ENCODE assay signal across 28 cellular contexts in the genomic region with DNA sequence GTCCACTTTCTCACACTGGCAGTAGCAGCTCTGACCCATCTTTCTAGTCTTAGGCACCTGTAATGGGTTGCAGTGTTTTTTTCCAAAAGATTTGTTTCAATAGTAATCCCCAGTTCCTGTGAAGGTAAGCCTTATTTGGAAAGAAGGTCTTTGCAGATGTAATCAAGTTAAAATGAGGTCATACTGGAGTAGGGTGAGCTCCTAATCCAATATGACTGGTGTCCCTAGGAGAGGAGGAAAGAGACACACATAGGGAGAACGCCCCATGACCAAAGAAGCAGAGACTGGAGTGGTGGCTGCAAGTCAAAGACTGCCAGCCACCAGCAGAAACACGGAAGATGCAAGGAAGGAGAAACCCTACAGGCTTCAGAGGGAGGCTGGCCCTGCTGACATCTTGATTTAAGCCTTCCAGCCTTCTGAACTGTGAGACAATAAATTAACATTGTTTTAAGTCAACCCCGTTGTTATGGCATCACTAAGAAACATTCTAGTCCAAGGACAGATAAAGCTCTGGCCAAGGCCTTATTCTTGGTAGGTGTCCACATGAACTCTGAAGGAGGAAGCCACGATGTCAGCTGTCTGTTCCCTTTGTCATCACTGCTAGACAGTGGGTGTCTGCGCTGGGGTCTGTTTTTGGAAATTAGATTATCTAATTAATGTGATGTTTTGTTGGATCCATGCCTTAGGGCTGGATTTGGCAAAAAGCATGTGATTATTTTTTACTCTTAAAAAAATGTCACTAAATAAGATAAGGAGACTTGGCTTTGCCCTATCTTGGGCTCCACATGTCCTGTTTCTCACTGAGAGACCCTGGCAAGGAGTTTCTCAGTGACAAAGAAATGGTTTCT.
DNase-seq lines count a peak whose midpoint lies in the region; ATAC-seq, FAIRE-seq and TF ChIP-seq lines count a peak whose summit lies in the region.
"Had no signal": no experiment of that assay in that cellular context is flagged by ENCODE, and none has a peak within 500 bp of the region (broad histone marks: within the 10 kb centered on the region; RNA-seq: fewer than 3 reads in every experiment).

No MANE protein-coding gene starts in this region.

- H4K8ac ChIP-seq in mesenchymal stem cell (ENCODE audit: low read length), result no peak overlapping the region

- in situ Hi-C loops in K562 (cut with MboI), result no loop called here

- no peaks in the 10 kb centered on the region for H3K4me1 ChIP-seq in K562 (replicated peaks in 1 of 2; ENCODE audit: control insufficient read depth in 2 of 2, insufficient read depth in 2 of 2, low read length in 2 of 2)
- H3K4me1 ChIP-seq in mesenchymal stem cell (ENCODE audit: control insufficient read depth, insufficient read depth, low read depth, low read length), result peaks cover 3% of the 10 kb centered on the region
- peaks cover 0 to 95% (median 65%) of the 10 kb centered on the region in 4 donors for H3K4me1 ChIP-seq in tibial artery
- H3K4me1 ChIP-seq: suprapubic skin had no signal

- 1% methylated on average over 5 of the region's 5 CpGs for WGBS in K562 (ENCODE audit: insufficient coverage, low coverage, missing lambda C conversion rate)
- 70% methylated on average over 4 of the region's 5 CpGs for WGBS in mesenchymal stem cell

- BruUV-seq in K562 (replicated peaks; lab: Mats Ljungman, UMichigan), result no TSS peak

- H3K27ac Mint-ChIP-seq in activated naive CD4-positive, alpha-beta T cell treated with anti-CD3 and anti-CD28 coated beads for 36 hours, result no peak overlapping the region
- H3K27ac Mint-ChIP-seq: activated T-cell treated with anti-CD3 and anti-CD28 coated beads, Interleukin-2, amount 50 U/mL, for 24 hours; CD8-positive, alpha-beta T cell; natural killer cell treated with Interleukin-12 subunit alpha and Interleukin-12 subunit beta and Interleukin-15 and Interleukin-18, amount 100 ng/mL, for 72 hours; stimulated activated memory B cell treated with anti-CD40 and anti-IgM and Interleukin-4, amounts not matched to agents 10 μg/mL and 1 μg/mL and 100 μg/mL, for 72 hours had no signal

- H4K20me1 ChIP-seq in K562 (replicated peaks; ENCODE audit: control insufficient read depth, insufficient read depth, low read length), result 0 out of 2 replicates have a peak, but pooled peaks cover 3% of the 10 kb centered on the region

- no peak overlapping the region for H3K23ac ChIP-seq in mesenchymal stem cell (ENCODE audit: low read length in 2 of 2)

- H3K14ac ChIP-seq in mesenchymal stem cell (ENCODE audit: low read length in 2 of 2), result no peak overlapping the region

- TF ChIP-seq CTCF in K562 (IDR thresholded peaks at IDR 0.05 in 2 of 3, conservative IDR thresholded peaks at IDR 0.05 in 1 of 3; ENCODE audit: insufficient read depth in 2 of 3, low read depth in 1 of 3, low read length in 3 of 3), result no peak
- TF ChIP-seq CTCF in tibial artery (IDR thresholded peaks at IDR 0.05), result no peak

- H3K9me3 Mint-ChIP-seq in activated naive CD4-positive, alpha-beta T cell treated with anti-CD3 and anti-CD28 coated beads for 36 hours, result no peaks in the 10 kb centered on the region
- H3K9me3 Mint-ChIP-seq: activated T-cell treated with anti-CD3 and anti-CD28 coated beads, Interleukin-2, amount 50 U/mL, for 24 hours; CD8-positive, alpha-beta T cell; natural killer cell treated with Interleukin-12 subunit alpha and Interleukin-12 subunit beta and Interleukin-15 and Interleukin-18, amount 100 ng/mL, for 72 hours; stimulated activated memory B cell treated with anti-CD40 and anti-IgM and Interleukin-4, amounts not matched to agents 10 μg/mL and 1 μg/mL and 100 μg/mL, for 72 hours had no signal

- H3K4ac ChIP-seq in mesenchymal stem cell (ENCODE audit: low read depth in 1 of 2, low read length in 2 of 2), result no peak overlapping the region

- H2AK5ac ChIP-seq in mesenchymal stem cell (ENCODE audit: low read length, severe bottlenecking), result no peak overlapping the region

- H3K9me3 ChIP-seq in K562 (replicated peaks; ENCODE audit: control insufficient read depth, insufficient read depth, low read depth, low read length), result no peaks in the 10 kb centered on the region
- H3K9me3 ChIP-seq in mesenchymal stem cell (ENCODE audit: control insufficient read depth, low read length), result no peaks in the 10 kb centered on the region
- H3K9me3 ChIP-seq in tibial artery, result no peaks in the 10 kb centered on the region
- H3K9me3 ChIP-seq: gastrocnemius medialis, suprapubic skin had no signal

- H3K4me3 ChIP-seq in K562, result no peak overlapping the region
- no peak overlapping the region for H3K4me3 ChIP-seq in mesenchymal stem cell (ENCODE audit: insufficient read depth in 1 of 2, low read depth in 1 of 2, low read length in 2 of 2)
- no peak overlapping the region for H3K4me3 ChIP-seq in tibial artery
- H3K4me3 ChIP-seq: gastrocnemius medialis, skin epidermis, suprapubic skin had no signal

- no peak overlapping the region for H3K9ac ChIP-seq in K562 (ENCODE audit: insufficient read depth in 1 of 2, low read depth in 2 of 2, low read length in 2 of 2)
- H3K9ac ChIP-seq in mesenchymal stem cell (ENCODE audit: low read length), result no peak overlapping the region

- H3K9me1 ChIP-seq in K562 (ENCODE audit: control insufficient read depth, insufficient read depth, low read length), result no peaks in the 10 kb centered on the region

- TF ChIP-seq EP300 in K562 (IDR thresholded peaks at IDR 0.05; ENCODE audit: low read length), result no peak

- H2BK12ac ChIP-seq in mesenchymal stem cell (ENCODE audit: low read length in 2 of 2), result peak overlapping the region in 1 of 2 experiments; percentile 19

- no peak for TF ChIP-seq RAD21 in K562 (CRISPR knock-in tag; conservative IDR thresholded peaks at IDR 0.05 in 1 of 2, IDR thresholded peaks at IDR 0.05 in 1 of 2)

- no peak for TF ChIP-seq POLR2A in K562 (conservative IDR thresholded peaks at IDR 0.05)

- H3K36me3 Mint-ChIP-seq in activated naive CD4-positive, alpha-beta T cell treated with anti-CD3 and anti-CD28 coated beads for 36 hours (ENCODE audit: low read depth), result no peaks in the 10 kb centered on the region
- H3K36me3 Mint-ChIP-seq: CD8-positive, alpha-beta T cell; natural killer cell treated with Interleukin-12 subunit alpha and Interleukin-12 subunit beta and Interleukin-15 and Interleukin-18, amount 100 ng/mL, for 72 hours; stimulated activated memory B cell treated with anti-CD40 and anti-IgM and Interleukin-4, amounts not matched to agents 10 μg/mL and 1 μg/mL and 100 μg/mL, for 72 hours had no signal

- H3K79me1 ChIP-seq in mesenchymal stem cell (replicated peaks; ENCODE audit: low read length, poor library complexity, severe bottlenecking), result peaks cover 10% of the 10 kb centered on the region

- peaks cover 5% of the 10 kb centered on the region for H3K27me3 Mint-ChIP-seq in activated naive CD4-positive, alpha-beta T cell treated with anti-CD3 and anti-CD28 coated beads for 36 hours (ENCODE audit: low read depth)
- H3K27me3 Mint-ChIP-seq: activated T-cell treated with anti-CD3 and anti-CD28 coated beads, Interleukin-2, amount 50 U/mL, for 24 hours; stimulated activated memory B cell treated with anti-CD40 and anti-IgM and Interleukin-4, amounts not matched to agents 10 μg/mL and 1 μg/mL and 100 μg/mL, for 72 hours had no signal

- H3K4me3 Mint-ChIP-seq in activated naive CD4-positive, alpha-beta T cell treated with anti-CD3 and anti-CD28 coated beads for 36 hours, result no peak overlapping the region
- H3K4me3 Mint-ChIP-seq: activated T-cell treated with anti-CD3 and anti-CD28 coated beads, Interleukin-2, amount 50 U/mL, for 24 hours; CD8-positive, alpha-beta T cell; natural killer cell treated with Interleukin-12 subunit alpha and Interleukin-12 subunit beta and Interleukin-15 and Interleukin-18, amount 100 ng/mL, for 72 hours; stimulated activated memory B cell treated with anti-CD40 and anti-IgM and Interleukin-4, amounts not matched to agents 10 μg/mL and 1 μg/mL and 100 μg/mL, for 72 hours had no signal

- no peak overlapping the region for H2BK5ac ChIP-seq in mesenchymal stem cell (ENCODE audit: low read depth, low read length, poor library complexity, severe bottlenecking)

- H4K91ac ChIP-seq in mesenchymal stem cell (ENCODE audit: low read length), result no peak overlapping the region

- ATAC-seq in K562 (no peak), HG03045 (IDR thresholded peaks at IDR 0.05; ENCODE audit: unreplicated experiment) (no peak)
- ATAC-seq: CD8-positive, alpha-beta T cell; gastrocnemius medialis; natural killer cell treated with Interleukin-12 subunit alpha and Interleukin-12 subunit beta and Interleukin-15 and Interleukin-18, amount 100 ng/mL, for 72 hours; PC-3; stimulated activated memory B cell treated with anti-CD40 and anti-IgM and Interleukin-4, amounts not matched to agents 10 μg/mL and 1 μg/mL and 100 μg/mL, for 72 hours had no signal

- no peak overlapping the region for H2BK120ac ChIP-seq in mesenchymal stem cell (ENCODE audit: low read depth, low read length)

- no peak overlapping the region for H3K18ac ChIP-seq in mesenchymal stem cell (ENCODE audit: low read depth in 1 of 2, low read length in 2 of 2)

- no peaks in the 10 kb centered on the region for H3K36me3 ChIP-seq in K562 (ENCODE audit: control insufficient read depth, insufficient read depth, low read length)
- no peaks in the 10 kb centered on the region for H3K36me3 ChIP-seq in mesenchymal stem cell (ENCODE audit: control insufficient read depth in 1 of 2, insufficient read depth in 2 of 2, low read depth in 1 of 2, low read length in 2 of 2)
- no peaks in the 10 kb centered on the region for H3K36me3 ChIP-seq in tibial artery
- H3K36me3 ChIP-seq: gastrocnemius medialis, suprapubic skin had no signal

- POLR2A ChIA-PET in K562 (lab: Yijun Ruan, JAX), result interaction anchor here (0.7 to 1.6 kb wide), 2 partner anchors 9 to 138 kb away, joined by 3 read pairs; no protein-coding TSS in a partner anchor

- no peak for FAIRE-seq in K562 (lab: Jason Lieb, UNC)
- FAIRE-seq: TTC549 had no signal

- DNase-seq in NCI-H82 (lab: John Stamatoyannopoulos, UW), result peak; percentile 52
- DNase-seq in K562 (ENCODE audit: extremely low read depth in 1 of 4, low spot score in 3 of 4), result no peak
- peak; percentile 59 for DNase-seq in mesenchymal stem cell
- DNase-seq in tibial artery, result no peak
- no peak for DNase-seq in cerebellar cortex (ENCODE audit: low spot score)
- no peak for DNase-seq in activated naive CD4-positive, alpha-beta T cell treated with anti-CD3 and anti-CD28 coated beads for 36 hours
- DNase-seq: activated CD4-positive, alpha-beta T cell treated with anti-CD3 and anti-CD28 coated beads for 1 hour; activated CD8-positive, alpha-beta memory T cell treated with anti-CD3 and anti-CD28 coated beads for 24 hours; activated naive CD4-positive, alpha-beta T cell treated with Interleukin-2 at 50 U/mL for 16 hours; activated T-cell treated with anti-CD3 and anti-CD28 coated beads, Interleukin-2, amount 50 U/mL, for 24 hours; CD8-positive, alpha-beta T cell; DMS53; effector CD4-positive, alpha-beta T cell; gastrocnemius medialis; GF-D8; mesendoderm; NCI-H1092 treated with DMSO at 0.1 percent for 48 hours; NCI-H2029; NCI-H2227 treated with DMSO at 0.1 percent for 48 hours; NCI-H774; PC-3; T-helper 1 cell had no signal

- H2BK15ac ChIP-seq in mesenchymal stem cell (ENCODE audit: low read depth, poor library complexity, severe bottlenecking), result no peak overlapping the region

- CTCF ChIA-PET in K562 (lab: Yijun Ruan, JAX; ENCODE audit: low intra/inter-chr PET ratio), result no interaction called here
- CTCF ChIA-PET in activated naive CD4-positive, alpha-beta T cell treated with anti-CD3 and anti-CD28 coated beads for 36 hours (lab: Charles Lee), result no interaction called here

- H2AFZ ChIP-seq in K562 (ENCODE audit: low read depth, low read length) (no peak overlapping the region), mesenchymal stem cell (ENCODE audit: low read depth, low read length) (no peak overlapping the region)

- no peaks in the 10 kb centered on the region for H3K4me1 Mint-ChIP-seq in activated naive CD4-positive, alpha-beta T cell treated with anti-CD3 and anti-CD28 coated beads for 36 hours (ENCODE audit: low read depth)
- H3K4me1 Mint-ChIP-seq: stimulated activated memory B cell treated with anti-CD40 and anti-IgM and Interleukin-4, amounts not matched to agents 10 μg/mL and 1 μg/mL and 100 μg/mL, for 72 hours had no signal

- no peaks in the 10 kb centered on the region for H3K79me2 ChIP-seq in K562 (ENCODE audit: control insufficient read depth, insufficient read depth, low read length)

- intact Hi-C loops in K562 (cut with micrococcal nuclease) (no loop called here), tibial artery (cut with DNase I; ENCODE audit: low total_unique reads) (loop anchor here (10.0 kb wide), 1 partner anchor 212 kb away; a partner anchor contains a TSS)
- intact Hi-C loops in activated naive CD4-positive, alpha-beta T cell treated with anti-CD3 and anti-CD28 coated beads for 36 hours (cut with micrococcal nuclease), result no loop called here

- H3K4me2 ChIP-seq in K562 (ENCODE audit: insufficient read depth, low read length), result no peak overlapping the region
- H3K4me2 ChIP-seq in mesenchymal stem cell (ENCODE audit: low read length, poor library complexity, severe bottlenecking), result no peak overlapping the region

- H3K27me3 ChIP-seq in K562 (ENCODE audit: control insufficient read depth in 2 of 2, insufficient read depth in 2 of 2, low read length in 2 of 2), result peaks cover 0 to 6% of the 10 kb centered on the region in 2 experiments; a peak in 1 of 5 replicates
- H3K27me3 ChIP-seq in mesenchymal stem cell (ENCODE audit: control insufficient read depth in 1 of 2, insufficient read depth in 1 of 2, low read length in 2 of 2), result no peaks in the 10 kb centered on the region
- H3K27me3 ChIP-seq in tibial artery, result no peaks in the 10 kb centered on the region
- H3K27me3 ChIP-seq: gastrocnemius medialis, suprapubic skin had no signal

- H3K27ac ChIP-seq in K562 (ENCODE audit: extremely low read depth, low read depth, low read length), result no peak overlapping the region
- no peak overlapping the region for H3K27ac ChIP-seq in mesenchymal stem cell (ENCODE audit: low read length, poor library complexity, severe bottlenecking)
- H3K27ac ChIP-seq in tibial artery, result peak overlapping the region; percentile 93 to 94
- H3K27ac ChIP-seq: gastrocnemius medialis, skin epidermis, suprapubic skin had no signal

Comparison
In these comparisons a context has a peak if more than half of its experiments do, and no peak if none do; other contexts are left out.
1. DNase-seq: peak in NCI-H82 (single experiment) and mesenchymal stem cell (single experiment); none in K562 (0 of 4), tibial artery (0 of 2), cerebellar cortex (single experiment) and activated naive CD4-positive, alpha-beta T cell treated with anti-CD3 and anti-CD28 coated beads for 36 hours (single experiment).
2. H3K27ac ChIP-seq: peak in tibial artery (2 of 2); none in K562 (single experiment) and mesenchymal stem cell (single experiment).